In the genomic region with DNA sequence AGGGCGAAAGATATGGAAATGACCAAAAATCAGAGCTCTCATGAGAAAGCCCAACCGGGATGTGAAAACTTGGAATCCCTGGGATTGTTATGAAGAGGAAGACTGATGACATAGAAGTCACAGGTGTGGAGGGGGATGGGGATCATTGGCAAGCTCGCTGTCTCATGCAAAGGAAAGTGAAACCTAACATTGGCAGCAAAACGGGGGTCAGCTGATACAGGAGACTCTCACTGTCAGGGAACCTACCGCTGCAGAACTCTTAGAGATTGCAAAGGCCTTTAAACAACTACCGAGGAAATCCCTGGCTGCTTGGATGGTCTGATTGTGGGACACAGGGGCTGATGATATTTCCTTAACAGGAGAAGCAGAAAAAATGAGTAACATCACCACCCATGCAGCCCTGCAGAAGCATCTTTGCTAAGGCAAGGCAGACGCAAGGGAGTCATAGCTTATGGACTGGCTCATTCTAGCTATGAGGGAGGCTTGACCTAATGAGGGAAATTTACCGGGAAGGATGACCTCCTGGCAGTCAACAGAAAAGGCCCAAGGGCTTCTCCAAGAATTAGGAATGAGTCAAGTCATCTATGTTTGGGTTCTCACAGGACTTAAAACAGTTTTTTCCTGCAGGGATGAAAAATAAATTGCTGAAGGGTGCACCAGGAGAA, we compare ENCODE assay signal across 11 cellular contexts. TPM values are rescaled to one million over a fixed set of nuclear protein-coding genes. Genes with fewer than 3 reads are reported as not detected.
DNase-seq lines count a peak whose midpoint lies in the region; ATAC-seq and TF ChIP-seq lines count a peak whose summit lies in the region.
"Had no signal": no experiment of that assay in that cellular context is flagged by ENCODE, and none has a peak within 500 bp of the region (broad histone marks: within the 10 kb centered on the region; RNA-seq: fewer than 3 reads in every experiment).

No MANE protein-coding gene starts in this region.

- CTCF ChIA-PET in CD4-positive, alpha-beta memory T cell (lab: Charles Lee; ENCODE audit: partially characterized antibody): no interaction called here
- CTCF ChIA-PET in HEK293 (lab: Yijun Ruan, JAX): interaction anchor here (0.6 to 1.1 kb wide), 4 partner anchors 52 to 125 kb away, joined by 3 read pairs; no protein-coding TSS in a partner anchor

- no peaks in the 10 kb centered on the region for H3K9me3 ChIP-seq in CD4-positive, alpha-beta memory T cell (ENCODE audit: control insufficient read depth in 1 of 2, low read length in 2 of 2)
- H3K9me3 ChIP-seq in HEK293 (ENCODE audit: control insufficient read depth, insufficient read depth, low read depth, low read length) (no peaks in the 10 kb centered on the region), endodermal cell (ENCODE audit: control insufficient read depth, low read length) (peaks cover 6% of the 10 kb centered on the region), ovary (no peaks in the 10 kb centered on the region)
- H3K9me3 ChIP-seq: breast epithelium had no signal

- peak overlapping the region; percentile 71 to 90 (median 78) for H3K4me3 Mint-ChIP-seq in CD4-positive, alpha-beta memory T cell
- H3K4me3 Mint-ChIP-seq in endodermal cell: no peak overlapping the region

- WGBS in endodermal cell (ENCODE audit: insufficient coverage in 1 of 2, insufficient read length in 1 of 2), 2 experiments: 87% methylated on average over 8 of the region's 8 CpGs
- 42 to 54% (median 44%) methylated on average over 8 of the region's 8 CpGs for WGBS in ovary, 3 donors

- H3K27me3 Mint-ChIP-seq in CD4-positive, alpha-beta memory T cell: peaks cover 1% of the 10 kb centered on the region in 2 donors
- H3K27me3 Mint-ChIP-seq in endodermal cell (ENCODE audit: insufficient read depth): peaks cover 3% of the 10 kb centered on the region

- no peak overlapping the region for H3K4me3 ChIP-seq in CD4-positive, alpha-beta memory T cell (ENCODE audit: low read length in 2 of 2)
- H3K4me3 ChIP-seq in HEK293 (ENCODE audit: low read depth, low read length) (no peak overlapping the region), endodermal cell (ENCODE audit: low read length) (no peak overlapping the region), ovary (no peak overlapping the region)
- H3K4me3 ChIP-seq: breast epithelium had no signal

- POLR2A ChIA-PET in CD4-positive, alpha-beta memory T cell (lab: Charles Lee; ENCODE audit: partially characterized antibody): no interaction called here
- POLR2A ChIA-PET in HEK293 (lab: Yijun Ruan, JAX): interaction anchor here (0.6 kb wide), 1 partner anchor 273 kb away, joined by 3 read pairs; no protein-coding TSS in a partner anchor

- no peak for TF ChIP-seq CTCF in HEK293 (tag by site-specific recombination; IDR thresholded peaks at IDR 0.05)
- no peak for TF ChIP-seq CTCF in endodermal cell (conservative IDR thresholded peaks at IDR 0.05)
- TF ChIP-seq CTCF in ovary (IDR thresholded peaks at IDR 0.05): no peak

- H3K27me3 ChIP-seq in CD4-positive, alpha-beta memory T cell (ENCODE audit: insufficient read depth, low read length): no peaks in the 10 kb centered on the region
- H3K27me3 ChIP-seq in endodermal cell (ENCODE audit: control insufficient read depth, insufficient read depth, low read length, poor library complexity, severe bottlenecking) (no peaks in the 10 kb centered on the region), ovary (no peaks in the 10 kb centered on the region)
- H3K27me3 ChIP-seq: breast epithelium had no signal

- H3K9me3 Mint-ChIP-seq in CD4-positive, alpha-beta memory T cell: peaks cover 0 to 4% (median 0%) of the 10 kb centered on the region in 8 donors
- peaks cover 19% of the 10 kb centered on the region for H3K9me3 Mint-ChIP-seq in endodermal cell

- no peak overlapping the region for H3K9ac ChIP-seq in endodermal cell (ENCODE audit: extremely low read depth, low read length, poor library complexity, severe bottlenecking)

- peak overlapping the region in 5 of 7 donors; percentile 7 to 78 (median 64) for H3K27ac Mint-ChIP-seq in CD4-positive, alpha-beta memory T cell
- H3K27ac Mint-ChIP-seq in endodermal cell: no peak overlapping the region

- no peaks in the 10 kb centered on the region for H3K36me3 Mint-ChIP-seq in CD4-positive, alpha-beta memory T cell
- no peaks in the 10 kb centered on the region for H3K36me3 Mint-ChIP-seq in endodermal cell (ENCODE audit: low read depth)

- no peak for TF ChIP-seq POLR2A in ovary (IDR thresholded peaks at IDR 0.05)

- DNase-seq in CD4-positive, alpha-beta memory T cell: peak in 4 of 5 donors; percentile 14 to 42 (median 16)
- DNase-seq in activated CD4-positive, alpha-beta T cell treated with anti-CD3 and anti-CD28 coated beads for 48 hours: peak; percentile 32
- DNase-seq in left lobe of liver (ENCODE audit: low spot score) (no peak), endodermal cell (no peak), ovary (no peak), DMS114 treated with DMSO at 0.1 percent for 48 hours (lab: John Stamatoyannopoulos, UW; ENCODE audit: unreplicated experiment) (no peak)
- DNase-seq: NCI-H2171 treated with DMSO at 0.1 percent for 48 hours, SHP77 treated with DMSO at 0.1 percent for 48 hours had no signal

- H3K4me1 Mint-ChIP-seq in CD4-positive, alpha-beta memory T cell: peaks cover 7 to 13% (median 10%) of the 10 kb centered on the region in 4 donors
- H3K4me1 Mint-ChIP-seq in endodermal cell: peaks cover 3% of the 10 kb centered on the region

- peak; percentile 42 for ATAC-seq in left lobe of liver
- ATAC-seq in HG02678 (IDR thresholded peaks at IDR 0.05; ENCODE audit: unreplicated experiment): no peak

- peaks cover 13% of the 10 kb centered on the region for H3K4me1 ChIP-seq in CD4-positive, alpha-beta memory T cell (ENCODE audit: insufficient read depth, low read length)
- 0 out of 2 replicates have a peak, but pooled peaks cover 7% of the 10 kb centered on the region for H3K4me1 ChIP-seq in HEK293 (ENCODE audit: control insufficient read depth, insufficient read depth, low read length)
- no peaks in the 10 kb centered on the region for H3K4me1 ChIP-seq in endodermal cell (ENCODE audit: control insufficient read depth, insufficient read depth, low read length)
- no peaks in the 10 kb centered on the region for H3K4me1 ChIP-seq in ovary (ENCODE audit: insufficient read depth)
- H3K4me1 ChIP-seq: breast epithelium had no signal

- no peaks in the 10 kb centered on the region for H3K36me3 ChIP-seq in CD4-positive, alpha-beta memory T cell (ENCODE audit: insufficient read depth, low read length)
- no peaks in the 10 kb centered on the region for H3K36me3 ChIP-seq in HEK293 (ENCODE audit: control insufficient read depth in 2 of 2, insufficient read depth in 1 of 2, low read length in 2 of 2)
- H3K36me3 ChIP-seq in endodermal cell (ENCODE audit: control insufficient read depth, insufficient read depth, low read length): no peaks in the 10 kb centered on the region
- no peaks in the 10 kb centered on the region for H3K36me3 ChIP-seq in ovary
- H3K36me3 ChIP-seq: breast epithelium had no signal

- intact Hi-C loops in CD4-positive, alpha-beta memory T cell (cut with micrococcal nuclease): no loop called here
- intact Hi-C loops in ovary (cut with DNase I): no loop called here

- TF ChIP-seq EP300 in ovary (IDR thresholded peaks at IDR 0.05): no peak

- H3K27ac ChIP-seq in CD4-positive, alpha-beta memory T cell (ENCODE audit: low read depth, low read length): no peak overlapping the region
- H3K27ac ChIP-seq in HEK293 (ENCODE audit: extremely low read depth, low read depth, low read length) (no peak overlapping the region), endodermal cell (ENCODE audit: low read depth, low read length) (no peak overlapping the region), ovary (no peak overlapping the region)
- H3K27ac ChIP-seq: breast epithelium had no signal

TF ChIP-seq in HEK293, 187 proteins besides CTCF, POLR2A, EP300 and RAD21 (continues in another document):
- no peak for TF ChIP-seq ZNF169 (tag by site-specific recombination; IDR thresholded peaks at IDR 0.05)

RNA-seq across cellular contexts. Expression of a gene that starts 7.0 kb away (rescaled TPM):
- total RNA-seq in CD4-positive, alpha-beta memory T cell: not detected
- polyA plus RNA-seq in CD4-positive, alpha-beta memory T cell: not detected
- total RNA-seq in left lobe of liver (not detected), endodermal cell (not detected), ovary (not detected)
- not detected for polyA plus RNA-seq in endodermal cell (2013, experiment 1 of 2)
- polyA plus RNA-seq in endodermal cell (2013, experiment 2 of 2): not detected
- not detected for polyA plus RNA-seq in ovary
- total RNA-seq: breast epithelium had no signal

RNA-seq across cellular contexts. Expression of a gene that starts 19.7 kb away (rescaled TPM):
- not detected for total RNA-seq in CD4-positive, alpha-beta memory T cell
- polyA plus RNA-seq in CD4-positive, alpha-beta memory T cell: not detected
- not detected for total RNA-seq in left lobe of liver
- not detected for total RNA-seq in endodermal cell
- polyA plus RNA-seq in endodermal cell (2013, experiment 1 of 2): not detected
- polyA plus RNA-seq in endodermal cell (2013, experiment 2 of 2): not detected
- total RNA-seq in ovary: not detected
- polyA plus RNA-seq in ovary: not detected
- total RNA-seq: breast epithelium had no signal

RNA-seq across cellular contexts. Expression of a gene that starts 49.8 kb away (rescaled TPM):
- not detected for total RNA-seq in CD4-positive, alpha-beta memory T cell
- polyA plus RNA-seq in CD4-positive, alpha-beta memory T cell: not detected
- not detected for total RNA-seq in left lobe of liver
- under 1 TPM; 0.18 TPM for total RNA-seq in endodermal cell
- polyA plus RNA-seq in endodermal cell (2013, experiment 1 of 2): 0.04 TPM
- not detected for polyA plus RNA-seq in endodermal cell (2013, experiment 2 of 2)
- total RNA-seq in ovary: under 1 TPM in 1 of 7 donors, not detected in 6; under 0.01 TPM
- polyA plus RNA-seq in ovary: not detected
- total RNA-seq: breast epithelium had no signal

RNA-seq across cellular contexts. Expression of a gene that starts 58.6 kb away (rescaled TPM):
- under 1 TPM in 1 of 2 experiments, not detected in 1; 0.44 TPM for total RNA-seq in CD4-positive, alpha-beta memory T cell
- polyA plus RNA-seq in CD4-positive, alpha-beta memory T cell: not detected
- total RNA-seq in left lobe of liver (not detected), endodermal cell (not detected), ovary (1 to 10 TPM in 1 of 7 donors, under 1 TPM in 2, not detected in 4; 0.80 to 3.1 (median 0.82) TPM)
- not detected for polyA plus RNA-seq in endodermal cell (2013, experiment 1 of 2)
- not detected for polyA plus RNA-seq in endodermal cell (2013, experiment 2 of 2)
- polyA plus RNA-seq in ovary: not detected
- total RNA-seq: breast epithelium had no signal

Comparison
In these comparisons a context has a peak if more than half of its experiments do, and no peak if none do; other contexts are left out.
1. DNase-seq: peak in CD4-positive, alpha-beta memory T cell (4 of 5) and activated CD4-positive, alpha-beta T cell treated with anti-CD3 and anti-CD28 coated beads for 48 hours (single experiment); none in left lobe of liver (single experiment), endodermal cell (single experiment), ovary (0 of 5) and DMS114 treated with DMSO at 0.1 percent for 48 hours (single experiment).